18 cellular contexts compared by ENCODE assay signal in genomic region chr11:98772799-98773198, GRCh38.
"Had no signal": no experiment of that assay in that cellular context is flagged by ENCODE, and none has a peak within 500 bp of the region (broad histone marks: within the 10 kb centered on the region; RNA-seq: fewer than 3 reads in every experiment).

No MANE protein-coding gene starts in this region.

- H3K9me3 ChIP-seq: esophagus muscularis mucosa, gastrocnemius medialis, lower lobe of right lung, sigmoid colon, transverse colon had no signal

- H3K27ac ChIP-seq: epithelial cell of prostate, esophagus muscularis mucosa, gastrocnemius medialis, heart right ventricle, left lung, lower lobe of right lung, sigmoid colon, skin epidermis, thoracic aorta, transverse colon had no signal

- H3K27me3 ChIP-seq: esophagus muscularis mucosa, gastrocnemius medialis, heart right ventricle, left lung, sigmoid colon, transverse colon had no signal

- H3K4me1 ChIP-seq: esophagus muscularis mucosa, gastrocnemius medialis, heart right ventricle, left lung, lower lobe of right lung, sigmoid colon, transverse colon had no signal

- ATAC-seq: effector memory CD8-positive, alpha-beta T cell; gastrocnemius medialis; heart right ventricle; left lung; lower lobe of right lung; natural killer cell; stimulated activated naive B cell treated with anti-CD40 and anti-IgM and Interleukin-4, amounts not matched to agents 10 μg/mL and 1 μg/mL and 100 μg/mL, for 72 hours; stimulated activated naive CD8-positive, alpha-beta T cell treated with anti-CD3 and anti-CD28 coated beads, Interleukin-15, amount 100 ng/mL, for 72 hours had no signal

- H3K36me3 ChIP-seq: esophagus muscularis mucosa, gastrocnemius medialis, heart right ventricle, left lung, lower lobe of right lung, sigmoid colon, thoracic aorta, transverse colon had no signal

- DNase-seq: effector memory CD8-positive, alpha-beta T cell; gastrocnemius medialis; heart right ventricle; hypothalamus; islet precursor cell; lower lobe of right lung; natural killer cell; sigmoid colon; stimulated activated CD4-positive, alpha-beta T cell treated with anti-CD3 and anti-CD28 coated beads, Interleukin-2, amount 100 ng/mL, for 24 hours; stimulated activated CD4-positive, alpha-beta T cell treated with anti-CD3 and anti-CD28 coated beads, Interleukin-4, amount 100 ng/mL, for 4 hours; stimulated activated naive B cell treated with anti-CD40 and anti-IgM and Interleukin-4, amounts not matched to agents 10 μg/mL and 1 μg/mL and 100 μg/mL, for 72 hours; stimulated activated naive CD8-positive, alpha-beta T cell treated with anti-CD3 and anti-CD28 coated beads, Interleukin-15, amount 100 ng/mL, for 72 hours; transverse colon had no signal

- H3K4me3 ChIP-seq: esophagus muscularis mucosa, gastrocnemius medialis, heart right ventricle, left lung, lower lobe of right lung, sigmoid colon, skin epidermis, thoracic aorta, transverse colon had no signal
